ENCODE assay signal across 8 cellular contexts in genomic region chr3:46566040-46566631, GRCh38. TPM values are rescaled to one million over a fixed set of nuclear protein-coding genes. Genes with fewer than 3 reads are reported as not detected.
DNase-seq lines count a peak whose midpoint lies in the region; ATAC-seq and TF ChIP-seq lines count a peak whose summit lies in the region.

A gene with protein sequence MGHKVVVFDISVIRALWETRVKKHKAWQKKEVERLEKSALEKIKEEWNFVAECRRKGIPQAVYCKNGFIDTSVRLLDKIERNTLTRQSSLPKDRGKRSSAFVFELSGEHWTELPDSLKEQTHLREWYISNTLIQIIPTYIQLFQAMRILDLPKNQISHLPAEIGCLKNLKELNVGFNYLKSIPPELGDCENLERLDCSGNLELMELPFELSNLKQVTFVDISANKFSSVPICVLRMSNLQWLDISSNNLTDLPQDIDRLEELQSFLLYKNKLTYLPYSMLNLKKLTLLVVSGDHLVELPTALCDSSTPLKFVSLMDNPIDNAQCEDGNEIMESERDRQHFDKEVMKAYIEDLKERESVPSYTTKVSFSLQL (minus strand): TSS chr3:46566302. CDS start chr3:46551591, 14,711 bp downstream.

- CTCF ChIA-PET in activated naive CD4-positive, alpha-beta T cell treated with anti-CD3 and anti-CD28 coated beads, Interleukin-2, amount 10 ng/mL, durations not matched to agents 7 days and 5 days (lab: Charles Lee) = interaction anchor here (2.4 kb wide), 1 partner anchor 77 kb away, joined by 20 read pairs; no protein-coding TSS in a partner anchor

- H3K36me3 Mint-ChIP-seq in activated naive CD4-positive, alpha-beta T cell treated with anti-CD3 and anti-CD28 coated beads, Interleukin-2, amount 10 ng/mL, durations not matched to agents 7 days and 5 days = peaks cover 5% of the 10 kb centered on the region
- no peaks in the 10 kb centered on the region for H3K36me3 Mint-ChIP-seq in glutamatergic neuron (ENCODE audit: unreplicated experiment)

- peak; percentile 76 for DNase-seq in AG10803 (ENCODE audit: low read depth)
- no peak for DNase-seq in LNCaP clone FGC (ENCODE audit: low read depth)
- DNase-seq in activated naive CD4-positive, alpha-beta T cell treated with anti-CD3 and anti-CD28 coated beads, Interleukin-2, amount 10 ng/mL, durations not matched to agents 7 days and 5 days = peak; percentile 67
- no peak for DNase-seq in glutamatergic neuron
- DNase-seq in occipital lobe (lab: John Stamatoyannopoulos, UW) = peak; percentile 37
- no peak for DNase-seq in NCI-H187 treated with DMSO at 0.1 percent for 48 hours (lab: John Stamatoyannopoulos, UW)
- DNase-seq in NK-92 treated with Interleukin-12 subunit alpha and Interleukin-12 subunit beta, amount 100 ng/mL, for 24 hours (lab: John Stamatoyannopoulos, UW) = no peak

- ATAC-seq in GM19452 (IDR thresholded peaks at IDR 0.05; ENCODE audit: unreplicated experiment) = no peak

- peak within 1 kb of the TSS; percentile 72 for H3K4me3 Mint-ChIP-seq in activated naive CD4-positive, alpha-beta T cell treated with anti-CD3 and anti-CD28 coated beads, Interleukin-2, amount 10 ng/mL, durations not matched to agents 7 days and 5 days
- peak within 1 kb of the TSS; percentile 86 for H3K4me3 Mint-ChIP-seq in glutamatergic neuron (ENCODE audit: unreplicated experiment)

- peaks cover 47% of the 10 kb centered on the region for H3K27me3 Mint-ChIP-seq in activated naive CD4-positive, alpha-beta T cell treated with anti-CD3 and anti-CD28 coated beads, Interleukin-2, amount 10 ng/mL, durations not matched to agents 7 days and 5 days
- peaks cover 9% of the 10 kb centered on the region for H3K27me3 Mint-ChIP-seq in glutamatergic neuron (ENCODE audit: unreplicated experiment)

- no peak for TF ChIP-seq CTCF in AG10803 (conservative IDR thresholded peaks at IDR 0.05; ENCODE audit: low read length)
- TF ChIP-seq CTCF in LNCaP clone FGC (IDR thresholded peaks at IDR 0.05; ENCODE audit: control insufficient read depth, extremely low read depth, insufficient read depth) = no peak
- TF ChIP-seq CTCF in glutamatergic neuron (IDR thresholded peaks at IDR 0.05; ENCODE audit: partially characterized antibody, unreplicated experiment) = no peak

- H3K4me1 Mint-ChIP-seq in activated naive CD4-positive, alpha-beta T cell treated with anti-CD3 and anti-CD28 coated beads, Interleukin-2, amount 10 ng/mL, durations not matched to agents 7 days and 5 days = peaks cover 21% of the 10 kb centered on the region
- H3K4me1 Mint-ChIP-seq in glutamatergic neuron (ENCODE audit: low read depth, unreplicated experiment) = peaks cover 5% of the 10 kb centered on the region

- peaks cover 6% of the 10 kb centered on the region for H3K9me3 Mint-ChIP-seq in activated naive CD4-positive, alpha-beta T cell treated with anti-CD3 and anti-CD28 coated beads, Interleukin-2, amount 10 ng/mL, durations not matched to agents 7 days and 5 days
- peaks cover 2% of the 10 kb centered on the region for H3K9me3 Mint-ChIP-seq in glutamatergic neuron (ENCODE audit: unreplicated experiment)

- peak within 1 kb of the TSS; percentile 67 for H3K4me3 ChIP-seq in AG10803 (ENCODE audit: low read length)
- H3K4me3 ChIP-seq in LNCaP clone FGC (ENCODE audit: low read depth, low read length) = peak within 1 kb of the TSS; percentile 26

- H3K27ac Mint-ChIP-seq in activated naive CD4-positive, alpha-beta T cell treated with anti-CD3 and anti-CD28 coated beads, Interleukin-2, amount 10 ng/mL, durations not matched to agents 7 days and 5 days = peak within 1 kb of the TSS; percentile 16
- peak within 1 kb of the TSS; percentile 17 for H3K27ac Mint-ChIP-seq in glutamatergic neuron (ENCODE audit: unreplicated experiment)

RNA-seq across cellular contexts. Expression of the gene that starts here (rescaled TPM):
- not detected for total RNA-seq in glutamatergic neuron (ENCODE audit: unreplicated experiment)
- 7.8 TPM for total RNA-seq in occipital lobe

Comparison
In these comparisons a context has a peak if more than half of its experiments do, and no peak if none do; other contexts are left out.
1. DNase-seq: peak in AG10803 (single experiment), activated naive CD4-positive, alpha-beta T cell treated with anti-CD3 and anti-CD28 coated beads, Interleukin-2, amount 10 ng/mL, durations not matched to agents 7 days and 5 days (single experiment) and occipital lobe (single experiment); none in LNCaP clone FGC (single experiment), glutamatergic neuron (single experiment), NCI-H187 treated with DMSO at 0.1 percent for 48 hours (single experiment) and NK-92 treated with Interleukin-12 subunit alpha and Interleukin-12 subunit beta, amount 100 ng/mL, for 24 hours (single experiment).